In genomic region chr9:88183798-88184495, GRCh38 we compare ENCODE assay signal across 1 cellular context.
A peak's percentile ranks its signal among the peaks of the same experiment; 100 is the strongest.
TF ChIP-seq lines count a peak whose summit lies in the region.

No MANE protein-coding gene starts in this region.

TF ChIP-seq in SK-N-SH treated with all-trans-retinoic acid at 6 μM for 48 hours, 23 proteins besides CTCF, POLR2A, EP300 and RAD21 (continued from another document):
- TF ChIP-seq PATZ1 (CRISPR knock-in tag; IDR thresholded peaks at IDR 0.05; ENCODE audit: borderline replicate concordance) (no peak), CSRNP3 (CRISPR knock-in tag; IDR thresholded peaks at IDR 0.05) (no peak), ZFP3 (CRISPR knock-in tag; IDR thresholded peaks at IDR 0.05) (peak; percentile 66; the same call in 1 of the 2 replicates), TSHZ2 (CRISPR knock-in tag; IDR thresholded peaks at IDR 0.05) (no peak)
